Comparison of ENCODE assay signal across 13 cellular contexts in the genomic region with DNA sequence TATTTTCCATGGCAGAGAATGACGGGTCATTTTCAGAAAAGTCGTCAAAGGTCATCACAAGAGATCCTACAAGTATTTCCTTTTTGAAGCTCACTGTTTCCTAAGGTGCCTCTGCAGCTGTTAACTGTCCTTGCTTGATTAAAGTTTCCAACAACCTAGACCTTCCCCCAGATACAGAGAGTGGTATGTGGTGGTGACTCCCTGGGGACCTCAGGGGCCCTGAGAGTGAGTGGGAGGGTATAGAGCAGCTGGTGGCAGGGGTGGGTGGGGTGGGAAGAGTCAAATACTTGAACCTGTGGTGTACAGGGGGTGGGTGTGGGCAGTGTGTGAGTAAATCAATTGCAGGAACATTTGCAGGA. TPM values are rescaled to one million over a fixed set of nuclear protein-coding genes. Genes with fewer than 3 reads are reported as not detected.
DNase-seq lines count a peak whose midpoint lies in the region; ATAC-seq and TF ChIP-seq lines count a peak whose summit lies in the region.
"Had no signal": no experiment of that assay in that cellular context is flagged by ENCODE, and none has a peak within 500 bp of the region (broad histone marks: within the 10 kb centered on the region; RNA-seq: fewer than 3 reads in every experiment).

No MANE protein-coding gene starts in this region.

- peaks cover 0 to 11% (median 10%) of the 10 kb centered on the region in 4 donors for H3K4me1 ChIP-seq in tibial artery

- no peak overlapping the region for H3K4me3 ChIP-seq in GM12865 (ENCODE audit: low read depth, low read length)
- H3K4me3 ChIP-seq in tibial artery: no peak overlapping the region
- H3K4me3 ChIP-seq: upper lobe of left lung had no signal

- intact Hi-C loops in tibial artery (cut with DNase I; ENCODE audit: low total_unique reads): no loop called here

- H3K27ac ChIP-seq in tibial artery: no peak overlapping the region
- H3K27ac ChIP-seq: KMS-11 had no signal

- peaks cover under 1% of the 10 kb centered on the region for H3K36me3 Mint-ChIP-seq in activated naive CD8-positive, alpha-beta T cell treated with anti-CD3 and anti-CD28 coated beads, Interleukin-2, amount 50 U/mL, for 24 hours (ENCODE audit: low read depth)
- H3K36me3 Mint-ChIP-seq in mesothelial cell of epicardium: no peaks in the 10 kb centered on the region
- H3K36me3 Mint-ChIP-seq: brain had no signal

- no peaks in the 10 kb centered on the region for H3K9me3 Mint-ChIP-seq in activated naive CD8-positive, alpha-beta T cell treated with anti-CD3 and anti-CD28 coated beads, Interleukin-2, amount 50 U/mL, for 24 hours
- no peaks in the 10 kb centered on the region for H3K9me3 Mint-ChIP-seq in mesothelial cell of epicardium
- H3K9me3 Mint-ChIP-seq: brain had no signal

- peak overlapping the region; percentile 82 for H3K4me3 Mint-ChIP-seq in activated naive CD8-positive, alpha-beta T cell treated with anti-CD3 and anti-CD28 coated beads, Interleukin-2, amount 50 U/mL, for 24 hours
- H3K4me3 Mint-ChIP-seq in mesothelial cell of epicardium: no peak overlapping the region
- H3K4me3 Mint-ChIP-seq: brain had no signal

- H3K36me3 ChIP-seq in tibial artery: no peaks in the 10 kb centered on the region
- H3K36me3 ChIP-seq: upper lobe of left lung had no signal

- H3K9me3 ChIP-seq in tibial artery: no peaks in the 10 kb centered on the region
- H3K9me3 ChIP-seq: upper lobe of left lung had no signal

- H3K27me3 Mint-ChIP-seq in activated naive CD8-positive, alpha-beta T cell treated with anti-CD3 and anti-CD28 coated beads, Interleukin-2, amount 50 U/mL, for 24 hours: no peaks in the 10 kb centered on the region
- peaks cover 53% of the 10 kb centered on the region for H3K27me3 Mint-ChIP-seq in mesothelial cell of epicardium (ENCODE audit: low read depth)

- H3K27ac Mint-ChIP-seq in activated naive CD8-positive, alpha-beta T cell treated with anti-CD3 and anti-CD28 coated beads, Interleukin-2, amount 50 U/mL, for 24 hours: peak overlapping the region; percentile 97
- H3K27ac Mint-ChIP-seq in mesothelial cell of epicardium: no peak overlapping the region
- H3K27ac Mint-ChIP-seq: brain had no signal

- DNase-seq in GM12865 (ENCODE audit: low read depth) (peak; percentile 64), HK-2 (ENCODE audit: unreplicated experiment) (no peak), tibial artery (no peak), mesothelial cell of epicardium (ENCODE audit: low spot score in 2 of 2, unreplicated experiment in 2 of 2) (no peak), EL (no peak)
- DNase-seq in activated naive CD8-positive, alpha-beta T cell treated with anti-CD3 and anti-CD28 coated beads, Interleukin-2, amount 50 U/mL, for 24 hours: peak; percentile 54

- H3K4me1 Mint-ChIP-seq in activated naive CD8-positive, alpha-beta T cell treated with anti-CD3 and anti-CD28 coated beads, Interleukin-2, amount 50 U/mL, for 24 hours: peaks cover 64% of the 10 kb centered on the region
- H3K4me1 Mint-ChIP-seq in mesothelial cell of epicardium: no peaks in the 10 kb centered on the region

- ATAC-seq in GM21390 (IDR thresholded peaks at IDR 0.05; ENCODE audit: unreplicated experiment): peak; percentile 52
- ATAC-seq in HG03442 (IDR thresholded peaks at IDR 0.05; ENCODE audit: unreplicated experiment): peak; percentile 43
- ATAC-seq in activated naive CD8-positive, alpha-beta T cell treated with anti-CD3 and anti-CD28 coated beads, Interleukin-2, amount 50 U/mL, for 24 hours: peak; percentile 81

- TF ChIP-seq CTCF in GM12865 (IDR thresholded peaks at IDR 0.05; ENCODE audit: insufficient read depth, low read depth, low read length, missing control alignments) (no peak), tibial artery (IDR thresholded peaks at IDR 0.05) (no peak), mesothelial cell of epicardium (IDR thresholded peaks at IDR 0.05; ENCODE audit: unreplicated experiment) (no peak)

- H3K27me3 ChIP-seq in tibial artery: peaks cover 0 to 12% of the 10 kb centered on the region in 2 donors
- H3K27me3 ChIP-seq: upper lobe of left lung had no signal

RNA-seq across cellular contexts. Expression of gene CD72, which starts 1.6 kb away (rescaled TPM):
- 4.2 to 5.2 TPM (median 4.7 TPM) in 3 replicates for total RNA-seq in mesothelial cell of epicardium

RNA-seq across cellular contexts. Expression of gene TESK1, which starts 14.7 kb away (rescaled TPM):
- 48.7 to 52.9 TPM (median 49.0 TPM) in 3 replicates for total RNA-seq in mesothelial cell of epicardium

RNA-seq across cellular contexts. Expression of gene SIT1, which starts 31.0 kb away (rescaled TPM):
- total RNA-seq in mesothelial cell of epicardium: not detected in 3 replicates
- total RNA-seq: renal cortical epithelial cell, SK-MEL-5 had no signal

RNA-seq across cellular contexts. Expression of gene RMRP, which starts 38.0 kb away (rescaled TPM):
- 20,234 to 21,305 TPM (median 21,148 TPM) in 3 replicates for total RNA-seq in mesothelial cell of epicardium

RNA-seq across cellular contexts. Expression of gene CCDC107, which starts 38.3 kb away (rescaled TPM):
- 16.7 to 17.8 TPM (median 17.0 TPM) in 3 replicates for total RNA-seq in mesothelial cell of epicardium

Comparison
In these comparisons a context has a peak if more than half of its experiments do, and no peak if none do; other contexts are left out.
1. DNase-seq: peak in GM12865 (single experiment) and activated naive CD8-positive, alpha-beta T cell treated with anti-CD3 and anti-CD28 coated beads, Interleukin-2, amount 50 U/mL, for 24 hours (single experiment); none in HK-2 (single experiment), tibial artery (0 of 2), mesothelial cell of epicardium (0 of 2) and EL (single experiment).
2. Peak in every context shown above with its lines, with median percentiles within 50 percentile points of each other: ATAC-seq.